22 cellular contexts compared by ENCODE assay signal in genomic region chr9:111405701-111406100, GRCh38.
"Had no signal": no experiment of that assay in that cellular context is flagged by ENCODE, and none has a peak within 500 bp of the region (broad histone marks: within the 10 kb centered on the region; RNA-seq: fewer than 3 reads in every experiment).

No MANE protein-coding gene starts in this region.

- ATAC-seq: heart right ventricle; left cardiac atrium; left lung; naive thymus-derived CD8-positive, alpha-beta T cell; sciatic nerve; stimulated activated effector memory CD8-positive, alpha-beta T cell treated with anti-CD3 and anti-CD28 coated beads, Interleukin-12 subunit alpha, Interleukin-12 subunit beta, amount 100 ng/mL, for 72 hours had no signal

- H3K4me1 Mint-ChIP-seq: endodermal cell; naive thymus-derived CD8-positive, alpha-beta T cell; nephron progenitor cell; stimulated activated effector memory CD8-positive, alpha-beta T cell treated with anti-CD3 and anti-CD28 coated beads, Interleukin-12 subunit alpha, Interleukin-12 subunit beta, amount 100 ng/mL, for 72 hours had no signal

- H3K27me3 Mint-ChIP-seq: dendritic cell treated with granulocyte-macrophage colony-stimulating factor and Interleukin-4, amounts not matched to agents 40 ng/mL and 50 ng/mL, for 4 days; naive thymus-derived CD8-positive, alpha-beta T cell had no signal

- H3K4me3 Mint-ChIP-seq: dendritic cell treated with granulocyte-macrophage colony-stimulating factor and Interleukin-4, amounts not matched to agents 40 ng/mL and 50 ng/mL, for 4 days; endodermal cell; naive thymus-derived CD8-positive, alpha-beta T cell; nephron progenitor cell; stimulated activated effector memory CD8-positive, alpha-beta T cell treated with anti-CD3 and anti-CD28 coated beads, Interleukin-12 subunit alpha, Interleukin-12 subunit beta, amount 100 ng/mL, for 72 hours had no signal

- H3K27ac Mint-ChIP-seq: dendritic cell treated with granulocyte-macrophage colony-stimulating factor and Interleukin-4, amounts not matched to agents 40 ng/mL and 50 ng/mL, for 4 days; endodermal cell; nephron progenitor cell; stimulated activated effector memory CD8-positive, alpha-beta T cell treated with anti-CD3 and anti-CD28 coated beads, Interleukin-12 subunit alpha, Interleukin-12 subunit beta, amount 100 ng/mL, for 72 hours had no signal

- DNase-seq: effector CD8-positive, alpha-beta T cell; endodermal cell; foreskin melanocyte; glutamatergic neuron; heart right ventricle; hippocampal formation; left cardiac atrium; left lung; mesendoderm; midbrain; naive thymus-derived CD8-positive, alpha-beta T cell; nephron progenitor cell; nucleus accumbens; stimulated activated CD4-positive, alpha-beta T cell treated with anti-CD3 and anti-CD28 coated beads, Interleukin-2, amount 100 ng/mL, for 24 hours; stimulated activated CD4-positive, alpha-beta T cell treated with anti-CD3 and anti-CD28 coated beads, Interleukin-4, amount 100 ng/mL, for 24 hours; stimulated activated naive CD4-positive, alpha-beta T cell treated with Interleukin-2 at 50 U/mL for 16 hours; stomach; thyroid gland; trophoblast cell had no signal
